8 cellular contexts compared by ENCODE assay signal in genomic region chr6:13328875-13329183, GRCh38. TPM values are rescaled to one million over a fixed set of nuclear protein-coding genes. Genes with fewer than 3 reads are reported as not detected.
A peak's percentile ranks its signal among the peaks of the same experiment; 100 is the strongest.
DNase-seq lines count a peak whose midpoint lies in the region; ATAC-seq and TF ChIP-seq lines count a peak whose summit lies in the region.

No MANE protein-coding gene starts in this region.

- H3K27me3 ChIP-seq in SU-DHL-6 (ENCODE audit: low read length) (no peaks in the 10 kb centered on the region), skeletal muscle satellite cell (ENCODE audit: control insufficient read depth, insufficient read depth, low read length) (no peaks in the 10 kb centered on the region)

- TF ChIP-seq CTCF in SU-DHL-6 (IDR thresholded peaks at IDR 0.05; ENCODE audit: insufficient read depth, low read length, poor library complexity, severe bottlenecking) (no peak), fibroblast of villous mesenchyme (IDR thresholded peaks at IDR 0.05; ENCODE audit: insufficient read depth, low read depth, low read length) (no peak)

- ATAC-seq in GM21447 (IDR thresholded peaks at IDR 0.05; ENCODE audit: unreplicated experiment) (peak; percentile 8), GM19324 (IDR thresholded peaks at IDR 0.05; ENCODE audit: low FRiP score, unreplicated experiment) (no peak), HG03095 (IDR thresholded peaks at IDR 0.05; ENCODE audit: unreplicated experiment) (no peak)

- DNase-seq in fibroblast of villous mesenchyme (ENCODE audit: low read depth) (no peak), NCI-H748 treated with DMSO at 0.1 percent for 48 hours (lab: John Stamatoyannopoulos, UW) (no peak)
- no peak for DNase-seq in stimulated activated naive CD4-positive, alpha-beta T cell treated with Interleukin-2 at 50 U/mL for 16 hours (lab: John Stamatoyannopoulos, UW)

- H4K20me1 ChIP-seq in SU-DHL-6 (ENCODE audit: low read depth, low read length), result no peaks in the 10 kb centered on the region

- H3K4me2 ChIP-seq in SU-DHL-6 (ENCODE audit: low read depth, low read length, poor library complexity, severe bottlenecking) (peak overlapping the region; percentile 80), skeletal muscle satellite cell (ENCODE audit: low read length) (peak overlapping the region; percentile 85)

- peaks cover 6% of the 10 kb centered on the region; the same call in 1 of the 2 replicates for H3F3A ChIP-seq in SU-DHL-6 (ENCODE audit: insufficient read depth)

- peaks cover 17% of the 10 kb centered on the region for H3K4me1 ChIP-seq in skeletal muscle satellite cell (ENCODE audit: control insufficient read depth, insufficient read depth, low read length)

- H3K36me3 ChIP-seq in SU-DHL-6 (ENCODE audit: low read length) (no peaks in the 10 kb centered on the region), skeletal muscle satellite cell (ENCODE audit: insufficient read depth, low read length) (peaks cover 15% of the 10 kb centered on the region)

- peak overlapping the region; percentile 72 for H3K9ac ChIP-seq in SU-DHL-6 (ENCODE audit: low read length)
- peak overlapping the region; percentile 92 for H3K9ac ChIP-seq in skeletal muscle satellite cell (ENCODE audit: low read depth, low read length)

- peak overlapping the region; percentile 25 for H3K27ac ChIP-seq in SU-DHL-6 (ENCODE audit: low read depth, low read length)

- H3K9me3 ChIP-seq in SU-DHL-6 (ENCODE audit: insufficient read depth, low read length), result no peaks in the 10 kb centered on the region
- no peaks in the 10 kb centered on the region for H3K9me3 ChIP-seq in skeletal muscle satellite cell (replicated peaks; ENCODE audit: low read length)

- no peaks in the 10 kb centered on the region for H3K9me2 ChIP-seq in SU-DHL-6 (replicated peaks; ENCODE audit: insufficient read depth, low read length)

- H2AFZ ChIP-seq in SU-DHL-6 (ENCODE audit: low read depth, low read length, severe bottlenecking), result peak overlapping the region; percentile 89

- H3K79me2 ChIP-seq in SU-DHL-6 (ENCODE audit: insufficient read depth, low read length), result no peaks in the 10 kb centered on the region

- peak overlapping the region; percentile 64 for H3K4me3 ChIP-seq in SU-DHL-6 (ENCODE audit: insufficient read depth, low read length, poor library complexity, severe bottlenecking)
- peak overlapping the region; percentile 90 for H3K4me3 ChIP-seq in fibroblast of villous mesenchyme (ENCODE audit: low read depth, low read length)
- H3K4me3 ChIP-seq in skeletal muscle satellite cell (ENCODE audit: low read length), result peak overlapping the region; percentile 86

RNA-seq across cellular contexts. Expression of gene TBC1D7, which starts 0.5 kb away (rescaled TPM):
- 23.7 and 27.4 TPM in 2 replicates for total RNA-seq in fibroblast of villous mesenchyme
- total RNA-seq in skeletal muscle satellite cell (2012; rRNA removed), result 16.4 and 19.0 TPM in 2 replicates
